28 cellular contexts compared by ENCODE assay signal in genomic region chr11:73077454-73077853, GRCh38.
"Had no signal": no experiment of that assay in that cellular context is flagged by ENCODE, and none has a peak within 500 bp of the region (broad histone marks: within the 10 kb centered on the region; RNA-seq: fewer than 3 reads in every experiment).

No MANE protein-coding gene starts in this region.

- H3K4me1 ChIP-seq: ascending aorta had no signal

- H3K27me3 ChIP-seq: ascending aorta, brain microvascular endothelial cell, gastrocnemius medialis, neutrophil, uterus had no signal

- ATAC-seq: esophagus mucosa; gastrocnemius medialis; left colon; sciatic nerve; stimulated activated effector memory CD8-positive, alpha-beta T cell treated with anti-CD3 and anti-CD28 coated beads, Interleukin-12 subunit alpha, Interleukin-12 subunit beta, amount 100 ng/mL, for 72 hours had no signal

- FAIRE-seq: small intestine had no signal

- H3K27ac ChIP-seq: ascending aorta, brain microvascular endothelial cell, gastrocnemius medialis, neutrophil, thoracic aorta, uterus had no signal

- H3K4me3 ChIP-seq: ascending aorta, gastrocnemius medialis, thoracic aorta, uterus had no signal

- H3K36me3 ChIP-seq: ascending aorta, brain microvascular endothelial cell, gastrocnemius medialis, thoracic aorta, uterus had no signal

- H3K9me3 ChIP-seq: ascending aorta, gastrocnemius medialis, neutrophil, thoracic aorta, uterus had no signal

- DNase-seq: activated CD4-positive, alpha-beta memory T cell treated with anti-CD3 and anti-CD28 coated beads for 36 hours; activated CD4-positive, alpha-beta T cell treated with anti-CD3 and anti-CD28 coated beads, Interleukin-2, amount 10 ng/mL, durations not matched to agents 24 days and 14 days; activated CD4-positive, CD25-positive, alpha-beta regulatory T cell treated with anti-CD3 and anti-CD28 coated beads, Interleukin-2, amount 50 U/mL, for 72 hours; activated CD8-positive, alpha-beta memory T cell treated with anti-CD3 and anti-CD28 coated beads, Interleukin-2, amount 50 U/mL, for 4 hours; activated gamma-delta T cell; activated naive CD4-positive, alpha-beta T cell treated with anti-CD3 and anti-CD28 coated beads, Interleukin-2, amount 10 ng/mL, durations not matched to agents 7 days and 5 days; activated naive CD8-positive, alpha-beta T cell treated with anti-CD3 and anti-CD28 coated beads, Interleukin-2, amount 10 ng/mL, durations not matched to agents 7 days and 5 days; activated T-cell treated with anti-CD3 and anti-CD28 coated beads, Interleukin-2, amount 50 U/mL, for 24 hours; brain microvascular endothelial cell; caudate nucleus; gastrocnemius medialis; hypothalamus; immature natural killer cell; kidney; left colon; naive B cell; nephron progenitor cell; small intestine; stimulated activated CD4-positive, alpha-beta T cell treated with anti-CD3 and anti-CD28 coated beads, Interleukin-4, amount 100 ng/mL, for 24 hours; T-helper 2 cell; trophoblast cell; uterus had no signal
